14 cellular contexts compared by ENCODE assay signal in genomic region chr2:46014911-46015654, GRCh38.
A peak's percentile ranks its signal among the peaks of the same experiment; 100 is the strongest.
DNase-seq lines count a peak whose midpoint lies in the region; ATAC-seq, FAIRE-seq and TF ChIP-seq lines count a peak whose summit lies in the region.
"Had no signal": no experiment of that assay in that cellular context is flagged by ENCODE, and none has a peak within 500 bp of the region (broad histone marks: within the 10 kb centered on the region; RNA-seq: fewer than 3 reads in every experiment).

No MANE protein-coding gene starts in this region.

- H3K4me1 Mint-ChIP-seq in HFFc6 (ENCODE audit: low read depth) (peaks cover 59% of the 10 kb centered on the region), astrocyte (ENCODE audit: low read depth, unreplicated experiment) (peaks cover 23% of the 10 kb centered on the region)

- H3K27me3 ChIP-seq in astrocyte (ENCODE audit: insufficient read depth, low read length), result no peaks in the 10 kb centered on the region
- H3K27me3 ChIP-seq in skeletal muscle satellite cell (ENCODE audit: control insufficient read depth, insufficient read depth, low read length), result no peaks in the 10 kb centered on the region
- H3K27me3 ChIP-seq: dorsolateral prefrontal cortex had no signal

- H3K4me1 ChIP-seq in astrocyte (ENCODE audit: insufficient read depth, low read length), result peaks cover 11% of the 10 kb centered on the region
- peaks cover 14% of the 10 kb centered on the region for H3K4me1 ChIP-seq in skeletal muscle satellite cell (ENCODE audit: control insufficient read depth, insufficient read depth, low read length)
- H3K4me1 ChIP-seq: Caco-2 had no signal

- no peak for ATAC-seq in GM19452 (IDR thresholded peaks at IDR 0.05; ENCODE audit: unreplicated experiment)
- ATAC-seq: K562 had no signal

- peak overlapping the region; percentile 12 for H3K27ac ChIP-seq in astrocyte (ENCODE audit: low read depth, low read length)

- H3K4me3 ChIP-seq in astrocyte (ENCODE audit: insufficient read depth, low read depth, low read length), result no peak overlapping the region
- no peak overlapping the region for H3K4me3 ChIP-seq in skeletal muscle satellite cell (ENCODE audit: low read length)
- H3K4me3 ChIP-seq: dorsolateral prefrontal cortex, K562, skin epidermis had no signal

- peak overlapping the region; percentile 22 for H3K4me3 Mint-ChIP-seq in HFFc6
- H3K4me3 Mint-ChIP-seq in astrocyte (ENCODE audit: unreplicated experiment), result no peak overlapping the region

- peaks cover 11% of the 10 kb centered on the region for H3K36me3 Mint-ChIP-seq in HFFc6 (ENCODE audit: low read depth)
- no peaks in the 10 kb centered on the region for H3K36me3 Mint-ChIP-seq in astrocyte (ENCODE audit: low read depth, unreplicated experiment)

- no peak for DNase-seq in HFFc6
- peak; percentile 49 for DNase-seq in astrocyte (ENCODE audit: low read depth)
- peak; percentile 68 for DNase-seq in iPS DF 4.7 (ENCODE audit: extremely low read depth, low spot score)
- no peak for DNase-seq in NCI-H2029 treated with DMSO at 0.1 percent for 48 hours (lab: John Stamatoyannopoulos, UW)
- no peak for DNase-seq in midbrain (lab: John Stamatoyannopoulos, UW)
- DNase-seq: activated gamma-delta T cell treated with Interleukin-2 at 50 U/mL for 16 hours; Caco-2; dorsolateral prefrontal cortex; stimulated activated CD8-positive, alpha-beta memory T cell treated with anti-CD3 and anti-CD28 coated beads, Interleukin-4, amount 100 ng/mL, for 48 hours had no signal

- no peaks in the 10 kb centered on the region for H3K9me3 Mint-ChIP-seq in HFFc6
- no peaks in the 10 kb centered on the region for H3K9me3 Mint-ChIP-seq in astrocyte (ENCODE audit: unreplicated experiment)

- FAIRE-seq in astrocyte (lab: Jason Lieb, UNC), result no peak
- FAIRE-seq: islet of Langerhans, K562 had no signal

- H2AFZ ChIP-seq in astrocyte (ENCODE audit: low read depth, low read length), result peak overlapping the region; percentile 62

- H3K27ac Mint-ChIP-seq in HFFc6 (peak overlapping the region; percentile 19), astrocyte (ENCODE audit: unreplicated experiment) (peak overlapping the region; percentile 70)

- H3K36me3 ChIP-seq in astrocyte (ENCODE audit: insufficient read depth, low read length) (no peaks in the 10 kb centered on the region), skeletal muscle satellite cell (ENCODE audit: insufficient read depth, low read length) (no peaks in the 10 kb centered on the region)

- TF ChIP-seq CTCF in HFFc6 (IDR thresholded peaks at IDR 0.05) (no peak), astrocyte (IDR thresholded peaks at IDR 0.05; ENCODE audit: insufficient read depth, low read depth, low read length) (no peak)

- H3K9me3 ChIP-seq in astrocyte (ENCODE audit: insufficient read depth, low read depth, low read length) (no peaks in the 10 kb centered on the region), skeletal muscle satellite cell (replicated peaks; ENCODE audit: low read length) (no peaks in the 10 kb centered on the region)
- H3K9me3 ChIP-seq: Caco-2 had no signal

- H3K27me3 Mint-ChIP-seq in HFFc6 (ENCODE audit: insufficient read depth) (peaks cover 5% of the 10 kb centered on the region; the same call in 1 of the 2 replicates), astrocyte (ENCODE audit: low read depth, unreplicated experiment) (no peaks in the 10 kb centered on the region)

- peak overlapping the region; percentile 50 for H3K4me2 ChIP-seq in astrocyte (ENCODE audit: low read length)
- no peak overlapping the region for H3K4me2 ChIP-seq in skeletal muscle satellite cell (ENCODE audit: low read length)

- no peaks in the 10 kb centered on the region for H3K79me2 ChIP-seq in astrocyte (ENCODE audit: insufficient read depth, low read length)

- H4K20me1 ChIP-seq in astrocyte (ENCODE audit: insufficient read depth, low read length), result no peaks in the 10 kb centered on the region

- H3K9ac ChIP-seq in astrocyte (ENCODE audit: low read length) (no peak overlapping the region), skeletal muscle satellite cell (ENCODE audit: low read depth, low read length) (peak overlapping the region; percentile 0)

Comparison
In these comparisons a context has a peak if more than half of its experiments do, and no peak if none do; other contexts are left out.
1. DNase-seq: peak in astrocyte (single experiment) and iPS DF 4.7 (single experiment); none in HFFc6 (single experiment), NCI-H2029 treated with DMSO at 0.1 percent for 48 hours (single experiment) and midbrain (single experiment).